In the genomic region with DNA sequence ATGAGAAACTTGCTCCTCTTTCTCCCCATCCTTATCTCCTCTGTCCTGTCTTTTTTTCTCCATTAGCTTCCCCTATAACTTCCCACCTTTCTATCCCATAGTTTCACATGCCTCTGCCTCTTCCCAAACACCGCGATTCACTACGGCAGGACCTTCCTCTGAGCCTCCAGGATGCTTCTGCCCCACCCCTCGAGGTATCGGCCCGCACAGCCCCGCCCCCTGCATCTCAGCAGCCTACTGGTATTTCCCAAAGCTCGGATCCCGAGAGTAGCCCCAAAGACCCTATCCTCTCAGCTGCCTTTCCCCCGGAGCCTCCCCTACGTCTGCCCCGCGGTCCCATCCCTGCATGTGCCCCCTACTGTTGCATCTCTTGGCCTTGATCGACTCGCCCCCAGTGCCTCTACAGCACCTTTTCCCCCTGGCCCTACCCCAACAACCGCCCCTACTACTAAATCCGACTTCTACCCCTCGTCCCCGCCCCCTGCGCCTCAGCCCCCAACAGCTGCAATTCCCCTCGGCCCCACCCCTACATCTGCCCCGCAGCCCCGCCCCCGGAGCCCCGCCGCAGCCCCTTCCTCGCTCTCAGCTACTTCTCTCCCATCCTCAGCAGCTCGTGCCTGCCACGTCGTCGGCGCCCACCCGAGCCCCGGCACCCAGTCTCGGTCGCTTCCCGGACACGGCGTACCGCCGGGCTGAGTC, we compare ENCODE assay signal across 8 cellular contexts. TPM values are rescaled to one million over a fixed set of nuclear protein-coding genes. Genes with fewer than 3 reads are reported as not detected.
DNase-seq lines count a peak whose midpoint lies in the region; ATAC-seq and TF ChIP-seq lines count a peak whose summit lies in the region.

No MANE protein-coding gene starts in this region.

- TF ChIP-seq CTCF in ovary (IDR thresholded peaks at IDR 0.05) = no peak
- no peak for TF ChIP-seq CTCF in vagina (IDR thresholded peaks at IDR 0.05)

- H3K36me3 ChIP-seq in ovary = no peaks in the 10 kb centered on the region
- peaks cover 0 to 33% of the 10 kb centered on the region in 2 donors for H3K36me3 ChIP-seq in vagina

- DNase-seq in Daoy (ENCODE audit: low read depth) (peak; percentile 58), OCI-M1 (lab: John Stamatoyannopoulos, UW) (peak; percentile 61), activated gamma-delta T cell (lab: John Stamatoyannopoulos, UW) (peak; percentile 64), germinal center (ENCODE audit: low spot score) (peak; percentile 86), ovary (peak; percentile 56 to 73 (median 69)), vagina (ENCODE audit: extremely low spot score in 2 of 2) (no peak)

- H3K9me3 ChIP-seq in ovary = no peaks in the 10 kb centered on the region
- H3K9me3 ChIP-seq in vagina = no peaks in the 10 kb centered on the region

- H3K27me3 ChIP-seq in ovary (no peaks in the 10 kb centered on the region), vagina (no peaks in the 10 kb centered on the region)

- H3K4me3 ChIP-seq in ovary (peak overlapping the region; percentile 85), vagina (peak overlapping the region; percentile 66 to 88)

- peak overlapping the region; percentile 89 for H3K27ac ChIP-seq in ovary
- H3K27ac ChIP-seq in vagina = peak overlapping the region; percentile 86

- 1 to 2% (median 1%) methylated on average over 38 to 41 of the region's 41 CpGs for WGBS in ovary, 3 donors

- intact Hi-C loops in ovary (cut with DNase I) = loop anchor here in 1 of 4 donors (10.0 kb wide), 1 partner anchor 46 kb away; no protein-coding TSS in a partner anchor
- intact Hi-C loops in vagina (cut with DNase I) = loop anchor here (10.0 kb wide), 1 partner anchor 56 kb away; a partner anchor contains a TSS

- TF ChIP-seq POLR2A in ovary (IDR thresholded peaks at IDR 0.05) (no peak), vagina (IDR thresholded peaks at IDR 0.05) (no peak)

- H3K4me1 ChIP-seq in ovary (ENCODE audit: insufficient read depth) (peaks cover 3% of the 10 kb centered on the region), vagina (peaks cover 20% of the 10 kb centered on the region)

- no peak for TF ChIP-seq EP300 in ovary (IDR thresholded peaks at IDR 0.05)

- peak; percentile 8 for ATAC-seq in HG02840 (IDR thresholded peaks at IDR 0.05; ENCODE audit: low FRiP score, unreplicated experiment)
- no peak for ATAC-seq in HG03469 (IDR thresholded peaks at IDR 0.05; ENCODE audit: unreplicated experiment)

RNA-seq across cellular contexts. Expression of a gene that starts 0.5 kb away (rescaled TPM):
- 3.9 and 10.2 TPM in 2 replicates for total RNA-seq in Daoy (2014; rRNA removed; shearing (Covaris generic))
- 10 to 100 TPM; 22.9 to 64.1 (median 40.1) TPM for total RNA-seq in ovary
- polyA plus RNA-seq in ovary = 10 to 100 TPM; 30.5 to 33.8 TPM
- 40.5 TPM for total RNA-seq in vagina

RNA-seq across cellular contexts. Expression of a gene that starts 13.0 kb away (rescaled TPM):
- 1.8 and 3.2 TPM in 2 replicates for total RNA-seq in Daoy (2014; rRNA removed; shearing (Covaris generic))
- 1 to 10 TPM; 2.3 to 5.1 (median 2.9) TPM for total RNA-seq in ovary
- 1 to 10 TPM; 3.9 to 4.8 TPM for polyA plus RNA-seq in ovary
- total RNA-seq in vagina = 2.5 TPM

RNA-seq across cellular contexts. Expression of a gene that starts 27.3 kb away (rescaled TPM):
- not detected in 2 replicates for total RNA-seq in Daoy (2014; rRNA removed; shearing (Covaris generic))
- total RNA-seq in ovary = 1 to 10 TPM; 2.1 to 6.5 (median 3.0) TPM
- polyA plus RNA-seq in ovary = 1 to 10 TPM; 2.6 to 2.8 TPM
- total RNA-seq in vagina = 17.9 TPM

RNA-seq across cellular contexts. Expression of a gene that starts 34.4 kb away (rescaled TPM):
- total RNA-seq in Daoy (2014; rRNA removed; shearing (Covaris generic)) = 65.1 and 69.7 TPM in 2 replicates
- 10 to 100 TPM; 25.8 to 32.5 (median 27.0) TPM for total RNA-seq in ovary
- 10 to 100 TPM; 21.1 to 41.9 TPM for polyA plus RNA-seq in ovary
- 34.6 TPM for total RNA-seq in vagina

RNA-seq across cellular contexts. Expression of a gene that starts 34.5 kb away (rescaled TPM):
- 7.2 and 8.9 TPM in 2 replicates for total RNA-seq in Daoy (2014; rRNA removed; shearing (Covaris generic))
- total RNA-seq in ovary = 10 to 100 TPM in 6 of 7 donors, 1 to 10 TPM in 1; 9.9 to 15.5 (median 12.2) TPM
- polyA plus RNA-seq in ovary = 10 to 100 TPM in 1 of 2 donors, 1 to 10 TPM in 1; 7.8 to 27.9 TPM
- 16.2 TPM for total RNA-seq in vagina

Comparison
In these comparisons a context has a peak if more than half of its experiments do, and no peak if none do; other contexts are left out.
1. DNase-seq: peak in Daoy (single experiment), OCI-M1 (single experiment), activated gamma-delta T cell (single experiment), germinal center (single experiment) and ovary (5 of 5); none in vagina (0 of 2).